1 cellular context compared by ENCODE assay signal in the genomic region with DNA sequence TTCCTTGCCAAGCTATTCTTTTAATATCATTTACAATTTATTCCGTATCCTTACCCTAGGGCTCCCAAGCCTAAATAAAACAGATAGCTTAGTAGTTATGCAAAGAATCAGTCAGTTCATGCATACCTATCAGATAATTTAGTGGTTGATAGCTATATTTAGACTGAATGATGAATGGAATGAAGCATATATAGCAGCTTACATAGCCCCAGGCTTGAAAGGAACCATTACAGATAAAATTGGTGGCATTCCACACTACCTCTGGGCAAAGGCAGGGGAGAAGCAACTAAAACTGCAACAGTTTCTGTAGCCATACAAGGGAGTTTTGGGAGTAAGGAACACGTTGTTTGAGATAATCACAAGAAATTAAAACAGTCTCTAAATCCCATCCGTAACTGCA.
TF ChIP-seq lines count a peak whose summit lies in the region.

No MANE protein-coding gene starts in this region.

TF ChIP-seq in SK-N-SH, 30 proteins besides CTCF, POLR2A, EP300 and RAD21 (continued from another document):
- TF ChIP-seq, protein P1, sequence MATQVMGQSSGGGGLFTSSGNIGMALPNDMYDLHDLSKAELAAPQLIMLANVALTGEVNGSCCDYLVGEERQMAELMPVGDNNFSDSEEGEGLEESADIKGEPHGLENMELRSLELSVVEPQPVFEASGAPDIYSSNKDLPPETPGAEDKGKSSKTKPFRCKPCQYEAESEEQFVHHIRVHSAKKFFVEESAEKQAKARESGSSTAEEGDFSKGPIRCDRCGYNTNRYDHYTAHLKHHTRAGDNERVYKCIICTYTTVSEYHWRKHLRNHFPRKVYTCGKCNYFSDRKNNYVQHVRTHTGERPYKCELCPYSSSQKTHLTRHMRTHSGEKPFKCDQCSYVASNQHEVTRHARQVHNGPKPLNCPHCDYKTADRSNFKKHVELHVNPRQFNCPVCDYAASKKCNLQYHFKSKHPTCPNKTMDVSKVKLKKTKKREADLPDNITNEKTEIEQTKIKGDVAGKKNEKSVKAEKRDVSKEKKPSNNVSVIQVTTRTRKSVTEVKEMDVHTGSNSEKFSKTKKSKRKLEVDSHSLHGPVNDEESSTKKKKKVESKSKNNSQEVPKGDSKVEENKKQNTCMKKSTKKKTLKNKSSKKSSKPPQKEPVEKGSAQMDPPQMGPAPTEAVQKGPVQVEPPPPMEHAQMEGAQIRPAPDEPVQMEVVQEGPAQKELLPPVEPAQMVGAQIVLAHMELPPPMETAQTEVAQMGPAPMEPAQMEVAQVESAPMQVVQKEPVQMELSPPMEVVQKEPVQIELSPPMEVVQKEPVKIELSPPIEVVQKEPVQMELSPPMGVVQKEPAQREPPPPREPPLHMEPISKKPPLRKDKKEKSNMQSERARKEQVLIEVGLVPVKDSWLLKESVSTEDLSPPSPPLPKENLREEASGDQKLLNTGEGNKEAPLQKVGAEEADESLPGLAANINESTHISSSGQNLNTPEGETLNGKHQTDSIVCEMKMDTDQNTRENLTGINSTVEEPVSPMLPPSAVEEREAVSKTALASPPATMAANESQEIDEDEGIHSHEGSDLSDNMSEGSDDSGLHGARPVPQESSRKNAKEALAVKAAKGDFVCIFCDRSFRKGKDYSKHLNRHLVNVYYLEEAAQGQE (IDR thresholded peaks at IDR 0.05; ENCODE audit: low read depth, low read length), result no peak
- TF ChIP-seq RCOR1 (IDR thresholded peaks at IDR 0.05; ENCODE audit: low read length), result no peak
- TF ChIP-seq NFIC (IDR thresholded peaks at IDR 0.05; ENCODE audit: borderline replicate concordance), result no peak
- TF ChIP-seq, protein P2, sequence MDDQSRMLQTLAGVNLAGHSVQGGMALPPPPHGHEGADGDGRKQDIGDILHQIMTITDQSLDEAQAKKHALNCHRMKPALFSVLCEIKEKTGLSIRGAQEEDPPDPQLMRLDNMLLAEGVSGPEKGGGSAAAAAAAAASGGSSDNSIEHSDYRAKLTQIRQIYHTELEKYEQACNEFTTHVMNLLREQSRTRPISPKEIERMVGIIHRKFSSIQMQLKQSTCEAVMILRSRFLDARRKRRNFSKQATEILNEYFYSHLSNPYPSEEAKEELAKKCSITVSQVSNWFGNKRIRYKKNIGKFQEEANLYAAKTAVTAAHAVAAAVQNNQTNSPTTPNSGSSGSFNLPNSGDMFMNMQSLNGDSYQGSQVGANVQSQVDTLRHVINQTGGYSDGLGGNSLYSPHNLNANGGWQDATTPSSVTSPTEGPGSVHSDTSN (IDR thresholded peaks at IDR 0.05), result no peak
- no peak for TF ChIP-seq JUND (IDR thresholded peaks at IDR 0.05)
- TF ChIP-seq ELF1 (IDR thresholded peaks at IDR 0.05), result no peak
